In the genomic region with DNA sequence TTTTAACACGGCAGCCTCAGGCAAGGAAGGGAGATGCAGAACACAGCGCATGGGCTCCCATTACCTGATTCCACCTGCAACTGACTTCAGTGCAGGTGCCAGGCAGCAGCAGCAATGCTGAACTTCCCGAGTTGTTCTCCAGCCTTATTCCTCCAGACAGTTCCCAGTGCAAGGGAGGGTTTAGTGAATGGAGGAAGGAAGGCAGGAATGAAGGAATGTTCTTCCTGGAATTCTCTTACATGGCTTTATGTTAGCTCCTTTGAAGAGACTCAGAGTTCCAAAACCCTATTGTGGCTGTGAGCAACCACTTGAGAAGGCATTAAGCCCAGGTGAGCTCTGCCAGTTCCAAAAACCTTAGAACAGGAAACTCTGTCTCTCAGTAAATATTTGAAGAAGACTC, we compare ENCODE assay signal across 35 cellular contexts. TPM values are rescaled to one million over a fixed set of nuclear protein-coding genes. Genes with fewer than 3 reads are reported as not detected.
"Had no signal": no experiment of that assay in that cellular context is flagged by ENCODE, and none has a peak within 500 bp of the region (broad histone marks: within the 10 kb centered on the region; RNA-seq: fewer than 3 reads in every experiment).

No MANE protein-coding gene starts in this region.

- H3K27me3 Mint-ChIP-seq: activated naive CD4-positive, alpha-beta T cell treated with anti-CD3 and anti-CD28 coated beads, Interleukin-2, amount 10 ng/mL, durations not matched to agents 7 days and 5 days had no signal

- H3K4me2 ChIP-seq: PC-9 had no signal

- H3K27me3 ChIP-seq: brain microvascular endothelial cell, MG63 had no signal

- H3K36me3 Mint-ChIP-seq: activated CD8-positive, alpha-beta memory T cell treated with anti-CD3 and anti-CD28 coated beads, Interleukin-2, amount 10 ng/mL, durations not matched to agents 7 days and 5 days; activated naive CD4-positive, alpha-beta T cell treated with anti-CD3 and anti-CD28 coated beads, Interleukin-2, amount 10 ng/mL, durations not matched to agents 7 days and 5 days; activated naive CD8-positive, alpha-beta T cell had no signal

- H3K27ac Mint-ChIP-seq: activated CD4-positive, alpha-beta memory T cell treated with anti-CD3 and anti-CD28 coated beads, Interleukin-2, amount 10 ng/mL, durations not matched to agents 7 days and 5 days; activated CD4-positive, alpha-beta T cell treated with anti-CD3 and anti-CD28 coated beads for 36 hours; activated CD8-positive, alpha-beta memory T cell treated with anti-CD3 and anti-CD28 coated beads, Interleukin-2, amount 10 ng/mL, durations not matched to agents 7 days and 5 days; activated naive CD4-positive, alpha-beta T cell treated with anti-CD3 and anti-CD28 coated beads, Interleukin-2, amount 10 ng/mL, durations not matched to agents 7 days and 5 days; activated naive CD8-positive, alpha-beta T cell; activated naive CD8-positive, alpha-beta T cell treated with anti-CD3 and anti-CD28 coated beads, Interleukin-2, amount 50 U/mL, for 24 hours had no signal

- H3K4me3 ChIP-seq: MG63, PC-9 had no signal

- H3K4me3 Mint-ChIP-seq: activated CD4-positive, alpha-beta memory T cell treated with anti-CD3 and anti-CD28 coated beads, Interleukin-2, amount 10 ng/mL, durations not matched to agents 7 days and 5 days; activated CD4-positive, alpha-beta T cell treated with anti-CD3 and anti-CD28 coated beads for 36 hours; activated CD8-positive, alpha-beta memory T cell treated with anti-CD3 and anti-CD28 coated beads, Interleukin-2, amount 10 ng/mL, durations not matched to agents 7 days and 5 days; activated naive CD4-positive, alpha-beta T cell treated with anti-CD3 and anti-CD28 coated beads, Interleukin-2, amount 10 ng/mL, durations not matched to agents 7 days and 5 days; activated naive CD8-positive, alpha-beta T cell; activated naive CD8-positive, alpha-beta T cell treated with anti-CD3 and anti-CD28 coated beads, Interleukin-2, amount 50 U/mL, for 24 hours had no signal

- H3K27ac ChIP-seq: brain microvascular endothelial cell, PC-9 had no signal

- DNase-seq: activated CD4-positive, alpha-beta memory T cell treated with anti-CD3 and anti-CD28 coated beads, Interleukin-2, amount 10 ng/mL, durations not matched to agents 7 days and 5 days; activated CD4-positive, alpha-beta T cell treated with anti-CD3 and anti-CD28 coated beads for 36 hours; activated CD8-positive, alpha-beta memory T cell treated with anti-CD3 and anti-CD28 coated beads for 24 hours; activated CD8-positive, alpha-beta memory T cell treated with anti-CD3 and anti-CD28 coated beads, Interleukin-2, amount 10 ng/mL, durations not matched to agents 7 days and 5 days; activated CD8-positive, alpha-beta memory T cell treated with anti-CD3 and anti-CD28 coated beads, Interleukin-2, amount 50 U/mL, for 48 hours; activated effector memory CD4-positive, alpha-beta T cell treated with Interleukin-2 at 50 U/mL for 16 hours; activated naive CD4-positive, alpha-beta T cell treated with anti-CD3 and anti-CD28 coated beads, Interleukin-2, amount 10 ng/mL, durations not matched to agents 7 days and 5 days; activated naive CD8-positive, alpha-beta T cell treated with anti-CD3 and anti-CD28 coated beads, Interleukin-2, amount 50 U/mL, for 24 hours; activated T-cell treated with anti-CD3 and anti-CD28 coated beads, Interleukin-2, amount 50 U/mL, for 48 hours; anterior cingulate cortex; brain microvascular endothelial cell; central memory CD4-positive, alpha-beta T cell; Kasumi-1; MG63; NCI-H1048; NCI-H1105 treated with DMSO at 0.1 percent for 48 hours; NCI-H1436; NCI-H1694; NCI-H1930; NCI-H2081 treated with DMSO at 0.1 percent for 48 hours; NCI-H2171; NCI-H524; NCI-H69; NCI-H82; NK-92 treated with Interleukin-12 subunit alpha and Interleukin-12 subunit beta, amount 100 ng/mL, for 24 hours; PC-9; Right ventricle myocardium superior; SW 1271; T-helper 1 cell; T-helper 2 cell; T1000 had no signal

- H3K9me3 Mint-ChIP-seq: activated naive CD4-positive, alpha-beta T cell treated with anti-CD3 and anti-CD28 coated beads, Interleukin-2, amount 10 ng/mL, durations not matched to agents 7 days and 5 days had no signal

- FAIRE-seq: colon, RCC 7860 had no signal

- H2AFZ ChIP-seq: PC-9 had no signal

- H3K4me1 Mint-ChIP-seq: activated CD4-positive, alpha-beta memory T cell treated with anti-CD3 and anti-CD28 coated beads, Interleukin-2, amount 10 ng/mL, durations not matched to agents 7 days and 5 days; activated CD4-positive, alpha-beta T cell treated with anti-CD3 and anti-CD28 coated beads for 36 hours; activated CD8-positive, alpha-beta memory T cell treated with anti-CD3 and anti-CD28 coated beads, Interleukin-2, amount 10 ng/mL, durations not matched to agents 7 days and 5 days; activated naive CD4-positive, alpha-beta T cell treated with anti-CD3 and anti-CD28 coated beads, Interleukin-2, amount 10 ng/mL, durations not matched to agents 7 days and 5 days; activated naive CD8-positive, alpha-beta T cell treated with anti-CD3 and anti-CD28 coated beads, Interleukin-2, amount 50 U/mL, for 24 hours had no signal

- H3K36me3 ChIP-seq: brain microvascular endothelial cell, MG63 had no signal

RNA-seq across cellular contexts. Expression of a gene that starts 45.5 kb away (rescaled TPM):
- total RNA-seq: activated CD4-positive, alpha-beta memory T cell treated with anti-CD3 and anti-CD28 coated beads, Interleukin-2, amount 10 ng/mL, durations not matched to agents 7 days and 5 days; activated CD4-positive, alpha-beta T cell treated with anti-CD3 and anti-CD28 coated beads for 36 hours; activated CD8-positive, alpha-beta memory T cell treated with anti-CD3 and anti-CD28 coated beads, Interleukin-2, amount 10 ng/mL, durations not matched to agents 7 days and 5 days; cerebellum; Right ventricle myocardium superior had no signal
